ENCODE assay signal across 26 cellular contexts in the genomic region with DNA sequence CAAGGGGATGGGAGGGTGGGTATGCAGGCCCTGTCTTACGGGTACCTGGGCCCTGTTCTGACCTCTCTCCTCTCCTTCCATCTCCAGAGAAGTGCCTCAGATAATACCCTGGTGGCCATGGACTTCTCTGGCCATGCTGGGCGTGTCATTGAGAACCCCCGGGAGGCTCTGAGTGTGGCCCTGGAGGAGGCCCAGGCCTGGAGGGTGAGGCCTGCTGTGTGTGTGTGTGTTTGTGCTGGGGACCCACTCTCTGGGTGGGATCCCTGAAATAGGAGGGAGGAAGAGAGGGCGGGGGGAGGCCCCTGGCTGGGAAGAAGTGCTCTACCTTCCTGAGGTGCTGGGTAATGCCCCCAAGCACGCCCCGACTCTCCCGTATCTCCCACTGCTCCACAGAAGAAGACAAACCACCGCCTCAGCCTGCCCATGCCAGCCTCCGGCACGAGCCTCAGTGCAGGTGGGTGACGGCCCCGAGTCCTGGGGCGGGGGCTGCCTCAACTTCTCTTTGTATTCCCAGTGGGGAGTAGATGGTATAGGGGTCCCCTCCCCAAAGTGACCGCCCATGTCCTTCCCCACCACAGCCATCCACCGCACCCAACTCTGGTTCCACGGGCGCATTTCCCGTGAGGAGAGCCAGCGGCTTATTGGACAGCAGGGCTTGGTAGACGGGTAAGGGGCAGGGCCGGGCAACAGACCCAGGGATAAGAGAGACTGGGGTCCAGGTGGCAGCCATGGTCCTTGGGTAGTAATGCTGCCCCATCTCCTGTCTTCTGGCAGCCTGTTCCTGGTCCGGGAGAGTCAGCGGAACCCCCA. TPM values are rescaled to one million over a fixed set of nuclear protein-coding genes. Genes with fewer than 3 reads are reported as not detected.
DNase-seq lines count a peak whose midpoint lies in the region; ATAC-seq, FAIRE-seq and TF ChIP-seq lines count a peak whose summit lies in the region.
"Had no signal": no experiment of that assay in that cellular context is flagged by ENCODE, and none has a peak within 500 bp of the region (broad histone marks: within the 10 kb centered on the region; RNA-seq: fewer than 3 reads in every experiment).

No MANE protein-coding gene starts in this region.

- no peak for TF ChIP-seq CTCF in Calu3 (IDR thresholded peaks at IDR 0.05; ENCODE audit: unreplicated experiment)
- no peak for TF ChIP-seq CTCF in H9 (conservative IDR thresholded peaks at IDR 0.05)
- no peak for TF ChIP-seq CTCF in HepG2 (CRISPR knock-in tag; IDR thresholded peaks at IDR 0.05)

- H3K27me3 Mint-ChIP-seq in Calu3 (ENCODE audit: unreplicated experiment), result no peaks in the 10 kb centered on the region
- no peaks in the 10 kb centered on the region for H3K27me3 Mint-ChIP-seq in H9 (ENCODE audit: low read depth)

- no peak overlapping the region for H4K5ac ChIP-seq in H9 (ENCODE audit: insufficient read length, low read depth, low read length)

- H3K14ac ChIP-seq in H9 (ENCODE audit: insufficient read depth, low read length), result no peak overlapping the region

- intact Hi-C loops in Calu3 (cut with micrococcal nuclease; ENCODE audit: unreplicated experiment), result no loop called here
- intact Hi-C loops in HepG2 (cut with micrococcal nuclease; ENCODE audit: unreplicated experiment), result no loop called here
- intact Hi-C loops in sciatic nerve (cut with DNase I), result no loop called here

- TF ChIP-seq EP300 in HepG2 (IDR thresholded peaks at IDR 0.05; ENCODE audit: low read depth in 2 of 2, low read length in 2 of 2) (no peak), HepG2 (CRISPR knock-in tag; IDR thresholded peaks at IDR 0.05; ENCODE audit: borderline replicate concordance) (no peak)

- no peak overlapping the region for H2BK20ac ChIP-seq in H9 (ENCODE audit: low read depth, low read length, poor library complexity, severe bottlenecking)

- peaks cover 32% of the 10 kb centered on the region for H3K4me1 Mint-ChIP-seq in Calu3 (ENCODE audit: low read depth, unreplicated experiment)
- H3K4me1 Mint-ChIP-seq in H9, result peaks cover 12 to 14% of the 10 kb centered on the region in 2 experiments
- H3K4me1 Mint-ChIP-seq: CD4-positive, alpha-beta memory T cell had no signal

- FAIRE-seq in HepG2 (lab: Jason Lieb, UNC), result no peak
- FAIRE-seq: GM12878, K562 had no signal

- ATAC-seq in HepG2, result no peak
- ATAC-seq in sciatic nerve, result no peak
- ATAC-seq in GM18873 (IDR thresholded peaks at IDR 0.05; ENCODE audit: low FRiP score, unreplicated experiment), result no peak
- ATAC-seq: K562, PC-3 had no signal

- no peak for TF ChIP-seq RAD21 in HepG2 (CRISPR knock-in tag; IDR thresholded peaks at IDR 0.05)

- POLR2A ChIA-PET in HepG2 (lab: Yijun Ruan, JAX), result no interaction called here

- no peak overlapping the region for H3K56ac ChIP-seq in H9 (ENCODE audit: insufficient read length, low read depth, low read length)

- no peak; a peak in 1 of 4 replicates for TF ChIP-seq POLR2A in HepG2 (IDR thresholded peaks at IDR 0.05; ENCODE audit: insufficient read depth in 1 of 2, low read depth in 2 of 2, low read length in 2 of 2)

- no peak overlapping the region for H3K4ac ChIP-seq in H9 (ENCODE audit: low read depth, low read length)

- peaks cover 5% of the 10 kb centered on the region for H3K23me2 ChIP-seq in H9 (ENCODE audit: insufficient read length, low read depth, low read length, poor library complexity, severe bottlenecking)

- H3K27ac ChIP-seq in H9 (ENCODE audit: insufficient read length, low read depth, low read length) (no peak overlapping the region), HepG2 (ENCODE audit: extremely low read length, insufficient read depth, low read length) (no peak overlapping the region)

- H3K79me2 ChIP-seq in H9 (ENCODE audit: insufficient read depth, low read length) (peaks cover 2% of the 10 kb centered on the region; the same call in 1 of the 2 replicates), HepG2 (ENCODE audit: insufficient read depth, low read length) (peaks cover 17% of the 10 kb centered on the region)

- H4K20me1 ChIP-seq in H9 (ENCODE audit: control insufficient read depth, insufficient read depth, insufficient read length) (no peaks in the 10 kb centered on the region), HepG2 (ENCODE audit: insufficient read depth, low read length) (peaks cover 7% of the 10 kb centered on the region; the same call in 1 of the 2 replicates)

- no peak overlapping the region for H2AK5ac ChIP-seq in H9 (ENCODE audit: insufficient read length, low read length)

- H3K23ac ChIP-seq in H9 (ENCODE audit: insufficient read length, low read depth, low read length), result no peak overlapping the region

- H3K9me3 ChIP-seq in H9 (ENCODE audit: control insufficient read depth, low read depth, low read length) (no peaks in the 10 kb centered on the region), HepG2 (ENCODE audit: low read length) (no peaks in the 10 kb centered on the region)

- WGBS in H9 (ENCODE audit: extremely low coverage, insufficient read length, low lambda C conversion rate), result no CpG with 5 or more reads among the region's 23 CpGs
- WGBS in HepG2 (ENCODE audit: low lambda C conversion rate), result 96% methylated on average over 17 of the region's 23 CpGs

- H3K4me2 ChIP-seq in H9 (ENCODE audit: insufficient read depth, insufficient read length, low read length) (no peak overlapping the region), HepG2 (ENCODE audit: low read depth, low read length) (no peak overlapping the region)

- in situ Hi-C loops in HepG2 (cut with HindIII; ENCODE audit: extremely low pct_ligation_motif_present, low pct_unique_long_range_greater_than_20kb), result no loop called here

- no peak overlapping the region for H2AFZ ChIP-seq in H9 (ENCODE audit: low read length)
- no peak overlapping the region for H2AFZ ChIP-seq in HepG2 (ENCODE audit: low read length)

- H3K36me3 ChIP-seq in HepG2 (replicated peaks in 1 of 2; ENCODE audit: control insufficient read depth in 1 of 2, insufficient read depth in 2 of 2, low read length in 2 of 2), result peaks cover 43 to 52% of the 10 kb centered on the region in 2 experiments

- H2BK15ac ChIP-seq in H9 (ENCODE audit: low read depth, low read length), result no peak overlapping the region

- H3K9ac ChIP-seq in H9 (ENCODE audit: extremely low read depth, insufficient read length, low read length), result no peak overlapping the region
- H3K9ac ChIP-seq in HepG2 (ENCODE audit: insufficient read depth, low read depth, low read length), result no peak overlapping the region

- no peak overlapping the region for H3T11ph ChIP-seq in H9 (ENCODE audit: low read length)

- no peak overlapping the region for H4K8ac ChIP-seq in H9 (replicated peaks; ENCODE audit: insufficient read length, low read depth, low read length)

- H2BK12ac ChIP-seq in H9 (ENCODE audit: insufficient read length, low read depth, low read length), result no peak overlapping the region

- H3K36me3 Mint-ChIP-seq in Calu3 (ENCODE audit: insufficient read depth, unreplicated experiment) (peaks cover 100% of the 10 kb centered on the region), H9 (ENCODE audit: insufficient read depth in 1 of 3, low read depth in 3 of 3) (peaks cover 13 to 57% (median 50%) of the 10 kb centered on the region in 3 experiments; a peak in 6 of 7 replicates)
- H3K36me3 Mint-ChIP-seq: CD4-positive, alpha-beta memory T cell had no signal

- CTCF ChIA-PET in Calu3 (lab: Charles Lee) (interaction anchor here (0.5 to 161.2 kb wide), 17 partner anchors 18 to 645 kb away, joined by 3 to 42089 read pairs (median 20); a partner anchor contains a TSS), HepG2 (lab: Yijun Ruan, JAX; ENCODE audit: low intra/inter-chr PET ratio, low total read pairs) (no interaction called here)

- no peak overlapping the region for H3K18ac ChIP-seq in H9 (ENCODE audit: insufficient read length, low read depth, low read length)

- no peaks in the 10 kb centered on the region for H3K27me3 ChIP-seq in H9 (ENCODE audit: insufficient read depth, low read length)
- H3K27me3 ChIP-seq in HepG2 (ENCODE audit: control insufficient read depth in 1 of 2, insufficient read depth in 2 of 2, low read length in 2 of 2), result no peaks in the 10 kb centered on the region

- no TSS peak for BruUV-seq in Calu3 (replicated peaks; lab: Mats Ljungman, UMichigan)
- no TSS peak for BruUV-seq in HepG2 (replicated peaks; lab: Mats Ljungman, UMichigan)

- no peaks in the 10 kb centered on the region for H3K79me1 ChIP-seq in H9 (ENCODE audit: insufficient read depth, low read depth, low read length, poor library complexity, severe bottlenecking)

- H4K91ac ChIP-seq in H9 (ENCODE audit: insufficient read length, low read depth, low read length), result no peak overlapping the region

- peak overlapping the region; percentile 0 for H3K27ac Mint-ChIP-seq in Calu3 (ENCODE audit: unreplicated experiment)
- no peak overlapping the region; a peak in 1 of 7 replicates for H3K27ac Mint-ChIP-seq in H9

- no peak overlapping the region for H3K4me3 ChIP-seq in HepG2 (replicated peaks in 1 of 3; ENCODE audit: insufficient read depth in 1 of 3, low read depth in 2 of 3, low read length in 3 of 3)
- H3K4me3 ChIP-seq: GM12878, K562 had no signal

- H3K4me1 ChIP-seq in H9 (ENCODE audit: insufficient read depth, low read length) (peaks cover 3% of the 10 kb centered on the region; the same call in 1 of the 2 replicates), HepG2 (ENCODE audit: insufficient read depth, low read length) (peaks cover 43% of the 10 kb centered on the region)

- DNase-seq in Calu3 (no peak), H9 (peak; percentile 27), HepG2 (ENCODE audit: low spot score) (no peak), sciatic nerve (ENCODE audit: low spot score) (peak; percentile 53), superior temporal gyrus (ENCODE audit: extremely low spot score) (no peak), KG1 (lab: John Stamatoyannopoulos, UW) (no peak), DMS153 treated with DMSO at 0.1 percent for 48 hours (lab: John Stamatoyannopoulos, UW; ENCODE audit: unreplicated experiment) (no peak)
- DNase-seq: C1 segment of cervical spinal cord; CD4-positive, alpha-beta memory T cell; COR-L47; DMS79; EL; GDM1; NCI-H1105 treated with DMSO at 0.1 percent for 48 hours; NCI-H2029; NCI-H446 treated with DMSO at 0.1 percent for 48 hours; NCI-H526; NCI-H82; NK-92 treated with Interleukin-12 subunit alpha and Interleukin-12 subunit beta, amount 100 ng/mL, for 24 hours; PC-3; SHP77 had no signal

- H3K9me3 Mint-ChIP-seq in Calu3 (ENCODE audit: low read depth, unreplicated experiment) (no peaks in the 10 kb centered on the region), H9 (no peaks in the 10 kb centered on the region)

- H2BK5ac ChIP-seq in H9 (ENCODE audit: insufficient read length, low read length), result no peak overlapping the region

- H3K4me3 Mint-ChIP-seq in Calu3 (ENCODE audit: low read depth, unreplicated experiment) (no peak overlapping the region), H9 (no peak overlapping the region)
- H3K4me3 Mint-ChIP-seq: CD4-positive, alpha-beta memory T cell had no signal

- no peak overlapping the region for H2BK120ac ChIP-seq in H9 (ENCODE audit: low read depth, low read length, poor library complexity, severe bottlenecking)

RNA-seq across cellular contexts. Expression of a gene that starts 7.8 kb away (rescaled TPM):
- total RNA-seq in Calu3 (2022), result 2,531 and 2,746 TPM in 2 replicates
- total RNA-seq in H9 (2021), result 50.6 and 55.0 TPM in 2 replicates
- 41.7 and 60.2 TPM in 2 replicates for total RNA-seq in HepG2 (2016; rRNA removed; fragmentation: Illumina TruSeq; extraction: Trizol)
- total RNA-seq in HepG2 (2016; cell fraction: cytosol; rRNA removed; fragmentation: Illumina TruSeq; extraction: Trizol; ENCODE audit: low read depth), result 17.9 and 20.4 TPM in 2 replicates
- total RNA-seq in HepG2 (2016; cell fraction: insoluble cytoplasmic fraction; rRNA removed; fragmentation: Illumina TruSeq; extraction: Trizol), result 38.5 and 64.6 TPM in 2 replicates
- 31.4 and 31.5 TPM in 2 replicates for total RNA-seq in HepG2 (2016; cell fraction: membrane; rRNA removed; fragmentation: Illumina TruSeq; extraction: Trizol)
- 57.0 and 59.4 TPM in 2 replicates for total RNA-seq in HepG2 (2016; cell fraction: nucleus; rRNA removed; fragmentation: Illumina TruSeq; extraction: Trizol)
- polyA plus RNA-seq in HepG2 (2011; rRNA removed), result 77.7 and 92.3 TPM in 2 replicates
- polyA plus RNA-seq in HepG2 (2011; cell fraction: cytosol; rRNA removed), result 36.7 and 60.1 TPM in 2 replicates
- polyA plus RNA-seq in HepG2 (2011; cell fraction: nucleus; rRNA removed), result 319 and 344 TPM in 2 replicates
- 60.9 and 73.8 TPM in 2 replicates for polyA plus RNA-seq in HepG2 (2012)
- polyA plus RNA-seq in HepG2 (2016; cell fraction: cytosol; fragmentation: Illumina TruSeq; extraction: Trizol; ENCODE audit: low read depth), result 8.5 and 8.6 TPM in 2 replicates
- 45.6 and 58.3 TPM in 2 replicates for polyA plus RNA-seq in HepG2 (2016; cell fraction: insoluble cytoplasmic fraction; fragmentation: Illumina TruSeq; extraction: Trizol; ENCODE audit: low read depth)
- polyA plus RNA-seq in HepG2 (2016; cell fraction: membrane; fragmentation: Illumina TruSeq; extraction: Trizol; ENCODE audit: low read depth), result 13.3 and 14.8 TPM in 2 replicates
- polyA plus RNA-seq in HepG2 (2016; cell fraction: nucleus; fragmentation: Illumina TruSeq; extraction: Trizol; ENCODE audit: insufficient read depth, low read depth), result 147 and 156 TPM in 2 replicates
- 9.1 and 160 TPM in 2 replicates for polyA minus RNA-seq in HepG2 (2011; rRNA and poly(A)+ RNA removed; ENCODE audit: low replicate concordance)
- polyA minus RNA-seq in HepG2 (2011; cell fraction: cytosol; rRNA and poly(A)+ RNA removed), result 55.8 and 65.9 TPM in 2 replicates
- 80.7 and 95.9 TPM in 2 replicates for polyA minus RNA-seq in HepG2 (2011; cell fraction: nucleus; rRNA and poly(A)+ RNA removed)
- total RNA-seq in sciatic nerve, result 1.6 TPM
- total RNA-seq: CD4-positive, alpha-beta memory T cell; H4; HT1080 had no signal
- polyA plus RNA-seq: CD4-positive, alpha-beta memory T cell had no signal

RNA-seq across cellular contexts. Expression of a gene that starts 15.2 kb away (rescaled TPM):
- total RNA-seq in Calu3 (2022) (2,121 and 2,217 TPM in 2 replicates), H9 (2021) (45.2 and 50.8 TPM in 2 replicates), HepG2 (2016; rRNA removed; fragmentation: Illumina TruSeq; extraction: Trizol) (40.6 and 48.6 TPM in 2 replicates), sciatic nerve (18.5 TPM)
- total RNA-seq in HepG2 (2016; cell fraction: cytosol; rRNA removed; fragmentation: Illumina TruSeq; extraction: Trizol; ENCODE audit: low read depth), result 50.1 and 73.7 TPM in 2 replicates
- total RNA-seq in HepG2 (2016; cell fraction: insoluble cytoplasmic fraction; rRNA removed; fragmentation: Illumina TruSeq; extraction: Trizol), result 43.9 and 49.0 TPM in 2 replicates
- total RNA-seq in HepG2 (2016; cell fraction: membrane; rRNA removed; fragmentation: Illumina TruSeq; extraction: Trizol), result 66.3 and 82.4 TPM in 2 replicates
- 18.4 and 23.7 TPM in 2 replicates for total RNA-seq in HepG2 (2016; cell fraction: nucleus; rRNA removed; fragmentation: Illumina TruSeq; extraction: Trizol)
- 56.6 and 68.2 TPM in 2 replicates for polyA plus RNA-seq in HepG2 (2011; rRNA removed)
- 62.1 and 67.0 TPM in 2 replicates for polyA plus RNA-seq in HepG2 (2011; cell fraction: cytosol; rRNA removed)
- polyA plus RNA-seq in HepG2 (2011; cell fraction: nucleus; rRNA removed), result 27.3 and 39.8 TPM in 2 replicates
- 38.6 and 44.5 TPM in 2 replicates for polyA plus RNA-seq in HepG2 (2012)
- 106 and 131 TPM in 2 replicates for polyA plus RNA-seq in HepG2 (2016; cell fraction: cytosol; fragmentation: Illumina TruSeq; extraction: Trizol; ENCODE audit: low read depth)
- 73.3 and 81.4 TPM in 2 replicates for polyA plus RNA-seq in HepG2 (2016; cell fraction: insoluble cytoplasmic fraction; fragmentation: Illumina TruSeq; extraction: Trizol; ENCODE audit: low read depth)
- 100 and 131 TPM in 2 replicates for polyA plus RNA-seq in HepG2 (2016; cell fraction: membrane; fragmentation: Illumina TruSeq; extraction: Trizol; ENCODE audit: low read depth)
- 45.4 and 54.1 TPM in 2 replicates for polyA plus RNA-seq in HepG2 (2016; cell fraction: nucleus; fragmentation: Illumina TruSeq; extraction: Trizol; ENCODE audit: insufficient read depth, low read depth)
- polyA minus RNA-seq in HepG2 (2011; rRNA and poly(A)+ RNA removed; ENCODE audit: low replicate concordance), result 30.0 and 48.1 TPM in 2 replicates
- 11.5 and 16.0 TPM in 2 replicates for polyA minus RNA-seq in HepG2 (2011; cell fraction: cytosol; rRNA and poly(A)+ RNA removed)
- 10.6 and 14.7 TPM in 2 replicates for polyA minus RNA-seq in HepG2 (2011; cell fraction: nucleus; rRNA and poly(A)+ RNA removed)

RNA-seq across cellular contexts. Expression of a gene that starts 45.7 kb away (rescaled TPM):
- total RNA-seq in Calu3 (2022) (4,829 and 4,830 TPM in 2 replicates), H9 (2021) (216 and 217 TPM in 2 replicates), HepG2 (2016; rRNA removed; fragmentation: Illumina TruSeq; extraction: Trizol) (30.2 and 64.1 TPM in 2 replicates), sciatic nerve (131 TPM)
- 29.4 and 32.0 TPM in 2 replicates for total RNA-seq in HepG2 (2016; cell fraction: cytosol; rRNA removed; fragmentation: Illumina TruSeq; extraction: Trizol; ENCODE audit: low read depth)
- 24.5 and 63.0 TPM in 2 replicates for total RNA-seq in HepG2 (2016; cell fraction: insoluble cytoplasmic fraction; rRNA removed; fragmentation: Illumina TruSeq; extraction: Trizol)
- total RNA-seq in HepG2 (2016; cell fraction: membrane; rRNA removed; fragmentation: Illumina TruSeq; extraction: Trizol), result 21.8 and 22.8 TPM in 2 replicates
- total RNA-seq in HepG2 (2016; cell fraction: nucleus; rRNA removed; fragmentation: Illumina TruSeq; extraction: Trizol), result 81.6 and 99.0 TPM in 2 replicates
- 57.7 and 77.7 TPM in 2 replicates for polyA plus RNA-seq in HepG2 (2011; rRNA removed)
- 36.7 and 42.6 TPM in 2 replicates for polyA plus RNA-seq in HepG2 (2011; cell fraction: cytosol; rRNA removed)
- polyA plus RNA-seq in HepG2 (2011; cell fraction: nucleus; rRNA removed), result 210 and 211 TPM in 2 replicates
- polyA plus RNA-seq in HepG2 (2012), result 69.2 and 69.6 TPM in 2 replicates
- polyA plus RNA-seq in HepG2 (2016; cell fraction: cytosol; fragmentation: Illumina TruSeq; extraction: Trizol; ENCODE audit: low read depth), result 4.2 and 4.3 TPM in 2 replicates
- polyA plus RNA-seq in HepG2 (2016; cell fraction: insoluble cytoplasmic fraction; fragmentation: Illumina TruSeq; extraction: Trizol; ENCODE audit: low read depth), result 25.3 and 32.1 TPM in 2 replicates
- polyA plus RNA-seq in HepG2 (2016; cell fraction: membrane; fragmentation: Illumina TruSeq; extraction: Trizol; ENCODE audit: low read depth), result 8.5 and 9.9 TPM in 2 replicates
- 149 and 153 TPM in 2 replicates for polyA plus RNA-seq in HepG2 (2016; cell fraction: nucleus; fragmentation: Illumina TruSeq; extraction: Trizol; ENCODE audit: insufficient read depth, low read depth)
- 39.8 and 292 TPM in 2 replicates for polyA minus RNA-seq in HepG2 (2011; rRNA and poly(A)+ RNA removed; ENCODE audit: low replicate concordance)
- polyA minus RNA-seq in HepG2 (2011; cell fraction: cytosol; rRNA and poly(A)+ RNA removed), result 52.4 and 60.7 TPM in 2 replicates
- 58.8 and 83.7 TPM in 2 replicates for polyA minus RNA-seq in HepG2 (2011; cell fraction: nucleus; rRNA and poly(A)+ RNA removed)

RNA-seq across cellular contexts. Expression of a gene that starts 57.7 kb away (rescaled TPM):
- total RNA-seq in Calu3 (2022) (1,186 and 1,276 TPM in 2 replicates), H9 (2021) (29.0 and 30.2 TPM in 2 replicates), HepG2 (2016; rRNA removed; fragmentation: Illumina TruSeq; extraction: Trizol) (5.1 and 11.9 TPM in 2 replicates), sciatic nerve (16.0 TPM)
- 1.1 and 1.5 TPM in 2 replicates for total RNA-seq in HepG2 (2016; cell fraction: cytosol; rRNA removed; fragmentation: Illumina TruSeq; extraction: Trizol; ENCODE audit: low read depth)
- 3.5 and 11.4 TPM in 2 replicates for total RNA-seq in HepG2 (2016; cell fraction: insoluble cytoplasmic fraction; rRNA removed; fragmentation: Illumina TruSeq; extraction: Trizol)
- total RNA-seq in HepG2 (2016; cell fraction: membrane; rRNA removed; fragmentation: Illumina TruSeq; extraction: Trizol), result 3.2 and 3.3 TPM in 2 replicates
- total RNA-seq in HepG2 (2016; cell fraction: nucleus; rRNA removed; fragmentation: Illumina TruSeq; extraction: Trizol), result 11.6 and 12.8 TPM in 2 replicates
- 14.6 and 21.2 TPM in 2 replicates for polyA plus RNA-seq in HepG2 (2011; rRNA removed)
- polyA plus RNA-seq in HepG2 (2011; cell fraction: cytosol; rRNA removed), result 9.7 and 10.8 TPM in 2 replicates
- polyA plus RNA-seq in HepG2 (2011; cell fraction: nucleus; rRNA removed), result 53.0 and 67.8 TPM in 2 replicates
- polyA plus RNA-seq in HepG2 (2012), result 9.1 and 10.3 TPM in 2 replicates
- 0.93 and 0.97 TPM in 2 replicates for polyA plus RNA-seq in HepG2 (2016; cell fraction: cytosol; fragmentation: Illumina TruSeq; extraction: Trizol; ENCODE audit: low read depth)
- 4.1 and 5.4 TPM in 2 replicates for polyA plus RNA-seq in HepG2 (2016; cell fraction: insoluble cytoplasmic fraction; fragmentation: Illumina TruSeq; extraction: Trizol; ENCODE audit: low read depth)
- polyA plus RNA-seq in HepG2 (2016; cell fraction: membrane; fragmentation: Illumina TruSeq; extraction: Trizol; ENCODE audit: low read depth), result 2.1 and 2.4 TPM in 2 replicates
- polyA plus RNA-seq in HepG2 (2016; cell fraction: nucleus; fragmentation: Illumina TruSeq; extraction: Trizol; ENCODE audit: insufficient read depth, low read depth), result 23.4 and 28.3 TPM in 2 replicates
- 12.0 and 44.9 TPM in 2 replicates for polyA minus RNA-seq in HepG2 (2011; rRNA and poly(A)+ RNA removed; ENCODE audit: low replicate concordance)
- polyA minus RNA-seq in HepG2 (2011; cell fraction: cytosol; rRNA and poly(A)+ RNA removed), result 5.6 and 8.2 TPM in 2 replicates
- 8.2 and 9.7 TPM in 2 replicates for polyA minus RNA-seq in HepG2 (2011; cell fraction: nucleus; rRNA and poly(A)+ RNA removed)

Comparison
In these comparisons a context has a peak if more than half of its experiments do, and no peak if none do; other contexts are left out.
1. DNase-seq: peak in H9 (single experiment) and sciatic nerve (single experiment); none in Calu3 (single experiment), HepG2 (single experiment), superior temporal gyrus (single experiment), KG1 (single experiment) and DMS153 treated with DMSO at 0.1 percent for 48 hours (single experiment).
2. RNA of a gene that starts 7.8 kb away (total RNA-seq): 2,531 to 2,746 TPM in Calu3; 17.9 to 64.6 TPM in HepG2, 50.6 to 55.0 TPM in H9 and 1.6 TPM in sciatic nerve (single experiment); every median in the first group is over 10 times any median in the second.
3. RNA of a gene that starts 15.2 kb away (total RNA-seq): 2,121 to 2,217 TPM in Calu3; 45.2 to 50.8 TPM in H9, 18.4 to 82.4 TPM in HepG2 and 18.5 TPM in sciatic nerve (single experiment); every median in the first group is over 10 times any median in the second.
4. RNA of a gene that starts 45.7 kb away (total RNA-seq): 4,829 to 4,830 TPM in Calu3; 216 to 217 TPM in H9, 131 TPM in sciatic nerve (single experiment) and 21.8 to 99.0 TPM in HepG2; every median in the first group is over 10 times any median in the second.